1 cellular context compared by ENCODE assay signal in genomic region chr2:53769318-53769945, GRCh38.
TF ChIP-seq lines count a peak whose summit lies in the region.

No MANE protein-coding gene starts in this region.

TF ChIP-seq in HCT116, 20 proteins besides CTCF, POLR2A, EP300 and RAD21:
- TF ChIP-seq, protein P1, sequence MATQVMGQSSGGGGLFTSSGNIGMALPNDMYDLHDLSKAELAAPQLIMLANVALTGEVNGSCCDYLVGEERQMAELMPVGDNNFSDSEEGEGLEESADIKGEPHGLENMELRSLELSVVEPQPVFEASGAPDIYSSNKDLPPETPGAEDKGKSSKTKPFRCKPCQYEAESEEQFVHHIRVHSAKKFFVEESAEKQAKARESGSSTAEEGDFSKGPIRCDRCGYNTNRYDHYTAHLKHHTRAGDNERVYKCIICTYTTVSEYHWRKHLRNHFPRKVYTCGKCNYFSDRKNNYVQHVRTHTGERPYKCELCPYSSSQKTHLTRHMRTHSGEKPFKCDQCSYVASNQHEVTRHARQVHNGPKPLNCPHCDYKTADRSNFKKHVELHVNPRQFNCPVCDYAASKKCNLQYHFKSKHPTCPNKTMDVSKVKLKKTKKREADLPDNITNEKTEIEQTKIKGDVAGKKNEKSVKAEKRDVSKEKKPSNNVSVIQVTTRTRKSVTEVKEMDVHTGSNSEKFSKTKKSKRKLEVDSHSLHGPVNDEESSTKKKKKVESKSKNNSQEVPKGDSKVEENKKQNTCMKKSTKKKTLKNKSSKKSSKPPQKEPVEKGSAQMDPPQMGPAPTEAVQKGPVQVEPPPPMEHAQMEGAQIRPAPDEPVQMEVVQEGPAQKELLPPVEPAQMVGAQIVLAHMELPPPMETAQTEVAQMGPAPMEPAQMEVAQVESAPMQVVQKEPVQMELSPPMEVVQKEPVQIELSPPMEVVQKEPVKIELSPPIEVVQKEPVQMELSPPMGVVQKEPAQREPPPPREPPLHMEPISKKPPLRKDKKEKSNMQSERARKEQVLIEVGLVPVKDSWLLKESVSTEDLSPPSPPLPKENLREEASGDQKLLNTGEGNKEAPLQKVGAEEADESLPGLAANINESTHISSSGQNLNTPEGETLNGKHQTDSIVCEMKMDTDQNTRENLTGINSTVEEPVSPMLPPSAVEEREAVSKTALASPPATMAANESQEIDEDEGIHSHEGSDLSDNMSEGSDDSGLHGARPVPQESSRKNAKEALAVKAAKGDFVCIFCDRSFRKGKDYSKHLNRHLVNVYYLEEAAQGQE (IDR thresholded peaks at IDR 0.05; ENCODE audit: low read depth) = no peak
- TF ChIP-seq SIN3A (IDR thresholded peaks at IDR 0.05; ENCODE audit: low read depth) (no peak), FOSL1 (IDR thresholded peaks at IDR 0.05; ENCODE audit: low read depth) (no peak), POLR2AphosphoS5 (IDR thresholded peaks at IDR 0.05; ENCODE audit: low read depth, low read length) (no peak), TCF7L2 (IDR thresholded peaks at IDR 0.05; ENCODE audit: borderline replicate concordance, extremely low read depth, insufficient read depth, insufficient read length) (no peak), ZNF274 (IDR thresholded peaks at IDR 0.05; ENCODE audit: low read depth, low read length) (no peak)
